ENCODE assay signal across 10 cellular contexts in the genomic region with DNA sequence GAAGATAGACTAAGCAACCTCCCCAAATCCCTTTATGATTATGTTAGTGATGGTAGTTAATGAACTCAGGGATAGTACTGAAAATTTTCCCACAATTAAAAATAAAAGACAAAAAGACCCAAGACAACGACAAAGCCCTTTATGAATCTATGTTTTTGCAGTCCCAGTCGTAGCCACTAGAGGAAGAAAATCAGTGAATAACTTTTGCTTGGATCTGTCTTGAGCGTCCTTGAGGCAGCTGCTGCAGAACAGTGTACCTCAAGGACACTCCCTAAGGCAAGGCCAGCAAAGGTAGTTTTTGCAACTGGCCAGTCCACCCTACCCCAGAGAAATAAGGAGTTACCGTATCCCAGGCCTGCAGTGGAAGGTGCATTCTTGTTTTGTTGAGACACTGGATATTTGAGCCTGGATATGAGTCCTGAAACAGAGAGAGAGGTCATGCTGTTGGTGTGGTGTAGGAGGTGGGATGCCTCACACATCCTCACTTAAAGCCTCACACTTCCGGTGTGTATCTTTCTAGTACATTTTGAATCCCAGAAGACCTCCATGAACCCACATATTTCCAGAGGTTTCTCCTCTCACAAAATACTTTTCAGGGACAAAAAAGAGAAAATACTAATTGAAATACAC. TPM values are rescaled to one million over a fixed set of nuclear protein-coding genes. Genes with fewer than 3 reads are reported as not detected.
DNase-seq lines count a peak whose midpoint lies in the region; ATAC-seq, FAIRE-seq and TF ChIP-seq lines count a peak whose summit lies in the region.
"Had no signal": no experiment of that assay in that cellular context is flagged by ENCODE, and none has a peak within 500 bp of the region (broad histone marks: within the 10 kb centered on the region; RNA-seq: fewer than 3 reads in every experiment).

No MANE protein-coding gene starts in this region.

- no peak overlapping the region for H3K27ac ChIP-seq in K562 (ENCODE audit: extremely low read depth, low read depth, low read length)

- 41% methylated on average over 5 of the region's 5 CpGs for WGBS in K562 (ENCODE audit: insufficient coverage, low coverage, missing lambda C conversion rate)

- no peak overlapping the region for H3K4me2 ChIP-seq in K562 (ENCODE audit: insufficient read depth, low read length)

- peaks cover 2% of the 10 kb centered on the region for H3K36me3 Mint-ChIP-seq in neural crest cell (ENCODE audit: low read depth)
- H3K36me3 Mint-ChIP-seq in natural killer cell treated with Interleukin-12 subunit alpha and Interleukin-12 subunit beta and Interleukin-15 and Interleukin-18, amount 100 ng/mL, for 72 hours: no peaks in the 10 kb centered on the region
- H3K36me3 Mint-ChIP-seq: naive thymus-derived CD4-positive, alpha-beta T cell had no signal

- no peaks in the 10 kb centered on the region for H3K79me2 ChIP-seq in K562 (ENCODE audit: control insufficient read depth, insufficient read depth, low read length)

- no peaks in the 10 kb centered on the region for H3K9me1 ChIP-seq in K562 (ENCODE audit: control insufficient read depth, insufficient read depth, low read length)

- H3K27me3 Mint-ChIP-seq in neural crest cell (ENCODE audit: low read depth): peaks cover 3% of the 10 kb centered on the region
- H3K27me3 Mint-ChIP-seq in natural killer cell treated with Interleukin-12 subunit alpha and Interleukin-12 subunit beta and Interleukin-15 and Interleukin-18, amount 100 ng/mL, for 72 hours: peaks cover 0 to 17% of the 10 kb centered on the region in 2 donors

- H3K9ac ChIP-seq in K562 (ENCODE audit: insufficient read depth in 1 of 2, low read depth in 2 of 2, low read length in 2 of 2): no peak overlapping the region

- no peak for TF ChIP-seq POLR2A in K562 (conservative IDR thresholded peaks at IDR 0.05)

- ATAC-seq in K562 (peak; percentile 87), HG03378 (IDR thresholded peaks at IDR 0.05; ENCODE audit: unreplicated experiment) (no peak), GM19467 (IDR thresholded peaks at IDR 0.05; ENCODE audit: unreplicated experiment) (no peak)
- no peak for ATAC-seq in natural killer cell treated with Interleukin-12 subunit alpha and Interleukin-12 subunit beta and Interleukin-15 and Interleukin-18, amount 100 ng/mL, for 72 hours
- ATAC-seq: naive thymus-derived CD4-positive, alpha-beta T cell had no signal

- no peaks in the 10 kb centered on the region for H4K20me1 ChIP-seq in K562 (replicated peaks; ENCODE audit: control insufficient read depth, insufficient read depth, low read length)

- H3K36me3 ChIP-seq in K562 (ENCODE audit: control insufficient read depth, insufficient read depth, low read length): peaks cover 68% of the 10 kb centered on the region; the same call in 2 of the 3 replicates

- CTCF ChIA-PET in K562 (lab: Yijun Ruan, JAX; ENCODE audit: low intra/inter-chr PET ratio): no interaction called here

- no peaks in the 10 kb centered on the region for H3K4me1 ChIP-seq in K562 (replicated peaks in 1 of 2; ENCODE audit: control insufficient read depth in 2 of 2, insufficient read depth in 2 of 2, low read length in 2 of 2)

- TF ChIP-seq RAD21 in K562 (CRISPR knock-in tag; conservative IDR thresholded peaks at IDR 0.05 in 1 of 2, IDR thresholded peaks at IDR 0.05 in 1 of 2): peak in 1 of 2 experiments; percentile 31; a peak in 2 of 4 replicates

- no peak overlapping the region for H2AFZ ChIP-seq in K562 (ENCODE audit: low read depth, low read length)

- POLR2A ChIA-PET in K562 (lab: Yijun Ruan, JAX): interaction anchor here (1.8 kb wide), 1 partner anchor 9 kb away, joined by 5 read pairs; the partner anchor contains the start of gene TIMM8A

- TF ChIP-seq CTCF in K562 (IDR thresholded peaks at IDR 0.05 in 2 of 3, conservative IDR thresholded peaks at IDR 0.05 in 1 of 3; ENCODE audit: insufficient read depth in 2 of 3, low read depth in 1 of 3, low read length in 3 of 3) (peak; percentile 20 to 44 (median 28); a peak in 4 of 6 replicates), neural crest cell (conservative IDR thresholded peaks at IDR 0.05) (peak; percentile 44)

- no peak overlapping the region for H3K27ac Mint-ChIP-seq in neural crest cell (ENCODE audit: unreplicated experiment)
- no peak overlapping the region for H3K27ac Mint-ChIP-seq in natural killer cell treated with Interleukin-12 subunit alpha and Interleukin-12 subunit beta and Interleukin-15 and Interleukin-18, amount 100 ng/mL, for 72 hours

- no peaks in the 10 kb centered on the region for H3K9me3 ChIP-seq in K562 (replicated peaks; ENCODE audit: control insufficient read depth, insufficient read depth, low read depth, low read length)

- no TSS peak for BruUV-seq in K562 (replicated peaks; lab: Mats Ljungman, UMichigan)

- no peaks in the 10 kb centered on the region for H3K27me3 ChIP-seq in K562 (ENCODE audit: control insufficient read depth in 2 of 2, insufficient read depth in 2 of 2, low read length in 2 of 2)

- H3K4me3 Mint-ChIP-seq in neural crest cell: no peak overlapping the region
- no peak overlapping the region for H3K4me3 Mint-ChIP-seq in natural killer cell treated with Interleukin-12 subunit alpha and Interleukin-12 subunit beta and Interleukin-15 and Interleukin-18, amount 100 ng/mL, for 72 hours
- H3K4me3 Mint-ChIP-seq: naive thymus-derived CD4-positive, alpha-beta T cell had no signal

- no peak overlapping the region for H3K4me3 ChIP-seq in Jurkat, Clone E6-1 (ENCODE audit: low read length)
- H3K4me3 ChIP-seq in K562: no peak overlapping the region

- peaks cover 2% of the 10 kb centered on the region for H3K9me3 Mint-ChIP-seq in neural crest cell
- H3K9me3 Mint-ChIP-seq in natural killer cell treated with Interleukin-12 subunit alpha and Interleukin-12 subunit beta and Interleukin-15 and Interleukin-18, amount 100 ng/mL, for 72 hours: no peaks in the 10 kb centered on the region

- no peak for TF ChIP-seq EP300 in K562 (IDR thresholded peaks at IDR 0.05; ENCODE audit: low read length)

- in situ Hi-C loops in K562 (cut with MboI): no loop called here

- intact Hi-C loops in K562 (cut with micrococcal nuclease): no loop called here

- peak; percentile 92 for FAIRE-seq in G401.6 (lab: Jason Lieb, UNC)
- FAIRE-seq in K562 (lab: Jason Lieb, UNC): peak; percentile 75

- no peaks in the 10 kb centered on the region for H3K4me1 Mint-ChIP-seq in neural crest cell
- no peaks in the 10 kb centered on the region for H3K4me1 Mint-ChIP-seq in natural killer cell treated with Interleukin-12 subunit alpha and Interleukin-12 subunit beta and Interleukin-15 and Interleukin-18, amount 100 ng/mL, for 72 hours (ENCODE audit: low read depth in 2 of 2)

- peak; percentile 32 for DNase-seq in Jurkat, Clone E6-1 (ENCODE audit: low read depth, low spot score)
- peak; percentile 7 to 41 (median 18) for DNase-seq in K562 (ENCODE audit: extremely low read depth in 1 of 4, low spot score in 3 of 4)
- DNase-seq in neural crest cell (ENCODE audit: low read depth, low spot score): no peak
- no peak for DNase-seq in natural killer cell treated with Interleukin-12 subunit alpha and Interleukin-12 subunit beta and Interleukin-15 and Interleukin-18, amount 100 ng/mL, for 72 hours (ENCODE audit: low spot score)
- DNase-seq in globus pallidus (ENCODE audit: low spot score): no peak
- DNase-seq: naive thymus-derived CD4-positive, alpha-beta T cell; NK-92 treated with Interleukin-12 subunit alpha and Interleukin-12 subunit beta, amount 100 ng/mL, for 24 hours had no signal

RNA-seq across cellular contexts. Expression of gene TIMM8A, which starts 8.7 kb away (rescaled TPM):
- 21.7 TPM for polyA plus RNA-seq in Jurkat, Clone E6-1 (2012; ENCODE audit: insufficient read depth, insufficient read length)
- total RNA-seq in K562 (2011; cell fraction: chromatin; rRNA removed; ENCODE audit: low replicate concordance): 26.8 and 35.4 TPM in 2 replicates
- 21.1 and 24.8 TPM in 2 replicates for total RNA-seq in K562 (2011; cell fraction: nucleolus; rRNA removed)
- 31.0 and 42.3 TPM in 2 replicates for total RNA-seq in K562 (2011; cell fraction: nucleoplasm; rRNA removed)
- total RNA-seq in K562 (2014; rRNA removed) (10.0 and 10.9 TPM in 2 replicates), K562 (2014; rRNA removed; fragmentation: Illumina TruSeq; extraction: Trizol) (32.4 and 33.2 TPM in 2 replicates), K562 (2015; rRNA removed; fragmentation: Illumina TruSeq; extraction: Trizol) (23.1 and 23.3 TPM in 2 replicates), K562 (2021) (46.2 and 48.8 TPM in 2 replicates), neural crest cell (31.7 and 32.2 TPM in 2 replicates)
- polyA plus RNA-seq in K562 (2011; rRNA removed) (24.6 and 32.1 TPM in 2 replicates), K562 (2014; fragmentation: Illumina TruSeq; extraction: Trizol) (38.2 and 44.4 TPM in 2 replicates), K562 (2014; fragmentation: Nextera tagmentation; extraction: Ambion mirVana) (100 to 1,000 TPM; 132 TPM), K562 (2014; rRNA removed) (41.1 and 47.6 TPM in 2 replicates)
- polyA plus RNA-seq in K562 (2011; cell fraction: cytosol; rRNA removed): 24.3 and 25.0 TPM in 2 replicates
- polyA plus RNA-seq in K562 (2011; cell fraction: nucleus; rRNA removed): 15.5 and 17.0 TPM in 2 replicates
- polyA plus RNA-seq in K562 (2012): 13.8 and 36.1 TPM in 2 replicates
- polyA minus RNA-seq in K562 (2011; rRNA and poly(A)+ RNA removed): 17.5 and 18.9 TPM in 2 replicates
- polyA minus RNA-seq in K562 (2011; cell fraction: cytosol; rRNA and poly(A)+ RNA removed): 15.1 and 16.7 TPM in 2 replicates
- polyA minus RNA-seq in K562 (2011; cell fraction: nucleus; rRNA and poly(A)+ RNA removed): 9.8 and 14.7 TPM in 2 replicates
- 10 to 100 TPM; 18.6 to 31.9 TPM for total RNA-seq in natural killer cell treated with Interleukin-12 subunit alpha and Interleukin-12 subunit beta and Interleukin-15 and Interleukin-18, amount 100 ng/mL, for 72 hours

RNA-seq across cellular contexts. Expression of gene BTK, which starts 28.7 kb away (rescaled TPM):
- not detected for polyA plus RNA-seq in Jurkat, Clone E6-1 (2012; ENCODE audit: insufficient read depth, insufficient read length)
- total RNA-seq in K562 (2011; cell fraction: chromatin; rRNA removed; ENCODE audit: low replicate concordance): 125 and 212 TPM in 2 replicates
- total RNA-seq in K562 (2011; cell fraction: nucleolus; rRNA removed): 65.4 and 67.6 TPM in 2 replicates
- total RNA-seq in K562 (2011; cell fraction: nucleoplasm; rRNA removed): 90.3 and 117 TPM in 2 replicates
- 35.4 and 39.9 TPM in 2 replicates for total RNA-seq in K562 (2014; rRNA removed)
- total RNA-seq in K562 (2014; rRNA removed; fragmentation: Illumina TruSeq; extraction: Trizol): 67.5 and 78.1 TPM in 2 replicates
- total RNA-seq in K562 (2015; rRNA removed; fragmentation: Illumina TruSeq; extraction: Trizol): 57.0 and 59.0 TPM in 2 replicates
- total RNA-seq in K562 (2021): 46.8 and 59.3 TPM in 2 replicates
- polyA plus RNA-seq in K562 (2011; rRNA removed): 87.2 and 93.4 TPM in 2 replicates
- 27.6 and 48.3 TPM in 2 replicates for polyA plus RNA-seq in K562 (2011; cell fraction: cytosol; rRNA removed)
- polyA plus RNA-seq in K562 (2011; cell fraction: nucleus; rRNA removed): 136 and 171 TPM in 2 replicates
- 48.8 and 60.2 TPM in 2 replicates for polyA plus RNA-seq in K562 (2012)
- 78.0 and 82.4 TPM in 2 replicates for polyA plus RNA-seq in K562 (2014; fragmentation: Illumina TruSeq; extraction: Trizol)
- 10 to 100 TPM; 14.9 to 76.4 TPM for polyA plus RNA-seq in K562 (2014; fragmentation: Nextera tagmentation; extraction: Ambion mirVana)
- polyA plus RNA-seq in K562 (2014; rRNA removed): 65.2 TPM in 2 replicates
- polyA minus RNA-seq in K562 (2011; rRNA and poly(A)+ RNA removed): 56.9 and 63.8 TPM in 2 replicates
- polyA minus RNA-seq in K562 (2011; cell fraction: cytosol; rRNA and poly(A)+ RNA removed): 21.4 and 23.4 TPM in 2 replicates
- 32.4 and 63.2 TPM in 2 replicates for polyA minus RNA-seq in K562 (2011; cell fraction: nucleus; rRNA and poly(A)+ RNA removed)
- total RNA-seq in neural crest cell: 0.64 TPM in 1 of 2 replicates, not detected in the other
- 1 to 10 TPM in 1 of 2 donors, under 1 TPM in 1; 0.38 to 7.2 TPM for total RNA-seq in natural killer cell treated with Interleukin-12 subunit alpha and Interleukin-12 subunit beta and Interleukin-15 and Interleukin-18, amount 100 ng/mL, for 72 hours

RNA-seq across cellular contexts. Expression of gene RPL36A, which starts 33.5 kb away (rescaled TPM):
- polyA plus RNA-seq in Jurkat, Clone E6-1 (2012; ENCODE audit: insufficient read depth, insufficient read length): 1,971 TPM
- total RNA-seq in K562 (2011; cell fraction: chromatin; rRNA removed; ENCODE audit: low replicate concordance): 200 and 267 TPM in 2 replicates
- 186 and 225 TPM in 2 replicates for total RNA-seq in K562 (2011; cell fraction: nucleolus; rRNA removed)
- 351 and 388 TPM in 2 replicates for total RNA-seq in K562 (2011; cell fraction: nucleoplasm; rRNA removed)
- total RNA-seq in K562 (2014; rRNA removed) (1,374 and 2,621 TPM in 2 replicates), K562 (2014; rRNA removed; fragmentation: Illumina TruSeq; extraction: Trizol) (3,520 and 3,818 TPM in 2 replicates), K562 (2015; rRNA removed; fragmentation: Illumina TruSeq; extraction: Trizol) (3,031 and 3,209 TPM in 2 replicates), K562 (2021) (412 and 461 TPM in 2 replicates), neural crest cell (316 and 347 TPM in 2 replicates)
- polyA plus RNA-seq in K562 (2011; rRNA removed) (4,008 and 4,383 TPM in 2 replicates), K562 (2014; fragmentation: Illumina TruSeq; extraction: Trizol) (3,410 and 3,967 TPM in 2 replicates), K562 (2014; fragmentation: Nextera tagmentation; extraction: Ambion mirVana) (1,000 to 10,000 TPM; 2,383 to 2,855 TPM), K562 (2014; rRNA removed) (4,212 and 4,539 TPM in 2 replicates)
- polyA plus RNA-seq in K562 (2011; cell fraction: cytosol; rRNA removed): 523 and 2,114 TPM in 2 replicates
- polyA plus RNA-seq in K562 (2011; cell fraction: nucleus; rRNA removed): 461 and 1,073 TPM in 2 replicates
- polyA plus RNA-seq in K562 (2012): 1,913 and 2,065 TPM in 2 replicates
- 692 and 865 TPM in 2 replicates for polyA minus RNA-seq in K562 (2011; rRNA and poly(A)+ RNA removed)
- polyA minus RNA-seq in K562 (2011; cell fraction: cytosol; rRNA and poly(A)+ RNA removed): 117 and 140 TPM in 2 replicates
- polyA minus RNA-seq in K562 (2011; cell fraction: nucleus; rRNA and poly(A)+ RNA removed): 81.9 and 198 TPM in 2 replicates
- 100 to 1,000 TPM in 1 of 2 donors, 10 to 100 TPM in 1; 62.9 to 148 TPM for total RNA-seq in natural killer cell treated with Interleukin-12 subunit alpha and Interleukin-12 subunit beta and Interleukin-15 and Interleukin-18, amount 100 ng/mL, for 72 hours

RNA-seq across cellular contexts. Expression of gene GLA, which starts 50.4 kb away (rescaled TPM):
- polyA plus RNA-seq in Jurkat, Clone E6-1 (2012; ENCODE audit: insufficient read depth, insufficient read length): 39.2 TPM
- total RNA-seq in K562 (2011; cell fraction: chromatin; rRNA removed; ENCODE audit: low replicate concordance): 111 and 136 TPM in 2 replicates
- total RNA-seq in K562 (2011; cell fraction: nucleolus; rRNA removed): 99.4 and 101 TPM in 2 replicates
- 100 and 117 TPM in 2 replicates for total RNA-seq in K562 (2011; cell fraction: nucleoplasm; rRNA removed)
- total RNA-seq in K562 (2014; rRNA removed) (41.7 and 46.5 TPM in 2 replicates), K562 (2014; rRNA removed; fragmentation: Illumina TruSeq; extraction: Trizol) (68.9 and 75.2 TPM in 2 replicates), K562 (2015; rRNA removed; fragmentation: Illumina TruSeq; extraction: Trizol) (54.2 and 57.2 TPM in 2 replicates), K562 (2021) (54.0 and 56.5 TPM in 2 replicates), neural crest cell (48.0 and 50.7 TPM in 2 replicates)
- polyA plus RNA-seq in K562 (2011; rRNA removed) (101 and 118 TPM in 2 replicates), K562 (2014; fragmentation: Illumina TruSeq; extraction: Trizol) (65.2 and 73.8 TPM in 2 replicates), K562 (2014; fragmentation: Nextera tagmentation; extraction: Ambion mirVana) (100 to 1,000 TPM; 137 to 146 TPM), K562 (2014; rRNA removed) (72.9 and 77.0 TPM in 2 replicates)
- polyA plus RNA-seq in K562 (2011; cell fraction: cytosol; rRNA removed): 44.5 and 61.1 TPM in 2 replicates
- 199 and 281 TPM in 2 replicates for polyA plus RNA-seq in K562 (2011; cell fraction: nucleus; rRNA removed)
- 48.0 and 49.0 TPM in 2 replicates for polyA plus RNA-seq in K562 (2012)
- 30.9 and 40.0 TPM in 2 replicates for polyA minus RNA-seq in K562 (2011; rRNA and poly(A)+ RNA removed)
- polyA minus RNA-seq in K562 (2011; cell fraction: cytosol; rRNA and poly(A)+ RNA removed): 16.3 and 22.1 TPM in 2 replicates
- polyA minus RNA-seq in K562 (2011; cell fraction: nucleus; rRNA and poly(A)+ RNA removed): 18.3 and 29.0 TPM in 2 replicates
- 10 to 100 TPM; 42.1 to 58.2 TPM for total RNA-seq in natural killer cell treated with Interleukin-12 subunit alpha and Interleukin-12 subunit beta and Interleukin-15 and Interleukin-18, amount 100 ng/mL, for 72 hours

RNA-seq across cellular contexts. Expression of gene HNRNPH2, which starts 50.7 kb away (rescaled TPM):
- 51.7 TPM for polyA plus RNA-seq in Jurkat, Clone E6-1 (2012; ENCODE audit: insufficient read depth, insufficient read length)
- 4.5 and 8.3 TPM in 2 replicates for total RNA-seq in K562 (2011; cell fraction: chromatin; rRNA removed; ENCODE audit: low replicate concordance)
- total RNA-seq in K562 (2011; cell fraction: nucleolus; rRNA removed): 4.2 and 4.3 TPM in 2 replicates
- total RNA-seq in K562 (2011; cell fraction: nucleoplasm; rRNA removed): 8.1 and 9.3 TPM in 2 replicates
- 40.0 and 42.1 TPM in 2 replicates for total RNA-seq in K562 (2014; rRNA removed)
- total RNA-seq in K562 (2014; rRNA removed; fragmentation: Illumina TruSeq; extraction: Trizol): 71.9 and 82.2 TPM in 2 replicates
- total RNA-seq in K562 (2015; rRNA removed; fragmentation: Illumina TruSeq; extraction: Trizol): 64.8 and 67.2 TPM in 2 replicates
- total RNA-seq in K562 (2021): 37.7 and 43.0 TPM in 2 replicates
- polyA plus RNA-seq in K562 (2011; rRNA removed): 35.0 and 59.7 TPM in 2 replicates
- polyA plus RNA-seq in K562 (2011; cell fraction: cytosol; rRNA removed): 10.9 and 24.4 TPM in 2 replicates
- polyA plus RNA-seq in K562 (2011; cell fraction: nucleus; rRNA removed): 6.3 and 7.7 TPM in 2 replicates
- polyA plus RNA-seq in K562 (2012): 44.6 and 62.9 TPM in 2 replicates
- 68.1 and 69.5 TPM in 2 replicates for polyA plus RNA-seq in K562 (2014; fragmentation: Illumina TruSeq; extraction: Trizol)
- polyA plus RNA-seq in K562 (2014; fragmentation: Nextera tagmentation; extraction: Ambion mirVana): 100 to 1,000 TPM in 1 of 2 experiments, 10 to 100 TPM in 1; 60.3 to 130 TPM
- polyA plus RNA-seq in K562 (2014; rRNA removed): 58.2 and 60.6 TPM in 2 replicates
- 62.8 and 83.2 TPM in 2 replicates for polyA minus RNA-seq in K562 (2011; rRNA and poly(A)+ RNA removed)
- 13.4 and 14.8 TPM in 2 replicates for polyA minus RNA-seq in K562 (2011; cell fraction: cytosol; rRNA and poly(A)+ RNA removed)
- polyA minus RNA-seq in K562 (2011; cell fraction: nucleus; rRNA and poly(A)+ RNA removed): 4.0 and 8.2 TPM in 2 replicates
- 73.3 and 74.0 TPM in 2 replicates for total RNA-seq in neural crest cell
- 10 to 100 TPM; 34.0 to 43.8 TPM for total RNA-seq in natural killer cell treated with Interleukin-12 subunit alpha and Interleukin-12 subunit beta and Interleukin-15 and Interleukin-18, amount 100 ng/mL, for 72 hours

Comparison
In these comparisons a context has a peak if more than half of its experiments do, and no peak if none do; other contexts are left out.
1. DNase-seq: peak in Jurkat, Clone E6-1 (single experiment) and K562 (4 of 4); none in neural crest cell (single experiment), natural killer cell treated with Interleukin-12 subunit alpha and Interleukin-12 subunit beta and Interleukin-15 and Interleukin-18, amount 100 ng/mL, for 72 hours (single experiment) and globus pallidus (single experiment).
2. RNA of gene BTK, which starts 28.7 kb away (total RNA-seq): 35.4 to 212 TPM in K562; 0.38 to 7.2 TPM in natural killer cell treated with Interleukin-12 subunit alpha and Interleukin-12 subunit beta and Interleukin-15 and Interleukin-18, amount 100 ng/mL, for 72 hours and 0.64 TPM in neural crest cell; every median in the first group is over 4 times any median in the second.